Comparison of ENCODE assay signal across 19 cellular contexts in genomic region chr15:72991026-72991425, GRCh38.
A peak's percentile ranks its signal among the peaks of the same experiment; 100 is the strongest.
DNase-seq lines count a peak whose midpoint lies in the region; ATAC-seq, FAIRE-seq and TF ChIP-seq lines count a peak whose summit lies in the region.
"Had no signal": no experiment of that assay in that cellular context is flagged by ENCODE, and none has a peak within 500 bp of the region (broad histone marks: within the 10 kb centered on the region; RNA-seq: fewer than 3 reads in every experiment).

No MANE protein-coding gene starts in this region.

- H3K36me3 Mint-ChIP-seq in astrocyte (ENCODE audit: low read depth, unreplicated experiment) (no peaks in the 10 kb centered on the region), Caco-2 (ENCODE audit: insufficient read depth, unreplicated experiment) (no peaks in the 10 kb centered on the region)
- H3K36me3 Mint-ChIP-seq in activated CD8-positive, alpha-beta T cell treated with anti-CD3 and anti-CD28 coated beads for 36 hours (ENCODE audit: low read depth), result no peaks in the 10 kb centered on the region

- H3K4me3 ChIP-seq in ACC112 (ENCODE audit: low read depth, low read length), result no peak overlapping the region
- H3K4me3 ChIP-seq in astrocyte (ENCODE audit: insufficient read depth, low read depth, low read length), result no peak overlapping the region
- no peak overlapping the region for H3K4me3 ChIP-seq in fibroblast of villous mesenchyme (ENCODE audit: low read depth, low read length)
- H3K4me3 ChIP-seq in Caco-2 (ENCODE audit: low read depth, low read length), result no peak overlapping the region
- H3K4me3 ChIP-seq in BE2C (ENCODE audit: low read depth, low read length), result no peak overlapping the region

- no peak for FAIRE-seq in astrocyte (lab: Jason Lieb, UNC)
- FAIRE-seq: H1 had no signal

- H4K20me1 ChIP-seq in astrocyte (ENCODE audit: insufficient read depth, low read length), result no peaks in the 10 kb centered on the region

- H3K36me3 ChIP-seq in ACC112 (ENCODE audit: insufficient read depth, low read length) (no peaks in the 10 kb centered on the region), astrocyte (ENCODE audit: insufficient read depth, low read length) (no peaks in the 10 kb centered on the region), Caco-2 (ENCODE audit: control insufficient read depth, insufficient read depth, low read length) (no peaks in the 10 kb centered on the region), BE2C (no peaks in the 10 kb centered on the region)

- H2AFZ ChIP-seq in ACC112 (ENCODE audit: low read length, unreplicated experiment) (peak overlapping the region; percentile 18), astrocyte (ENCODE audit: low read depth, low read length) (no peak overlapping the region)

- POLR2A ChIA-PET in Caco-2 (lab: Charles Lee), result no interaction called here
- POLR2A ChIA-PET in activated CD8-positive, alpha-beta T cell treated with anti-CD3 and anti-CD28 coated beads for 36 hours (lab: Charles Lee), result no interaction called here

- no TSS peak for BruUV-seq in Caco-2 (replicated peaks; lab: Mats Ljungman, UMichigan)

- no peaks in the 10 kb centered on the region for H3K9me3 ChIP-seq in astrocyte (ENCODE audit: insufficient read depth, low read depth, low read length)
- no peaks in the 10 kb centered on the region for H3K9me3 ChIP-seq in Caco-2
- H3K9me3 ChIP-seq in BE2C, result no peaks in the 10 kb centered on the region

- DNase-seq in HCEC 1CT (peak; percentile 76), astrocyte (ENCODE audit: low read depth) (peak; percentile 35), fibroblast of villous mesenchyme (ENCODE audit: low read depth) (peak; percentile 54), Caco-2 (no peak), BE2C (no peak), retina (no peak)
- DNase-seq in activated CD8-positive, alpha-beta T cell treated with anti-CD3 and anti-CD28 coated beads for 36 hours, result no peak
- DNase-seq: ACHN; Calu3; CD4-positive, alpha-beta T cell; DMS53; MV-4-11; NCI-H1417; NCI-H187 treated with DMSO at 0.1 percent for 48 hours; NCI-H69; SIG-M5 had no signal

- peaks cover 17% of the 10 kb centered on the region for H3K4me1 Mint-ChIP-seq in astrocyte (ENCODE audit: low read depth, unreplicated experiment)
- no peaks in the 10 kb centered on the region for H3K4me1 Mint-ChIP-seq in Caco-2 (ENCODE audit: low read depth, unreplicated experiment)
- H3K4me1 Mint-ChIP-seq in activated CD8-positive, alpha-beta T cell treated with anti-CD3 and anti-CD28 coated beads for 36 hours (ENCODE audit: low read depth), result no peaks in the 10 kb centered on the region
- H3K4me1 Mint-ChIP-seq: B cell had no signal

- no peaks in the 10 kb centered on the region for H3K9me3 Mint-ChIP-seq in astrocyte (ENCODE audit: unreplicated experiment)
- H3K9me3 Mint-ChIP-seq in Caco-2 (ENCODE audit: unreplicated experiment), result no peaks in the 10 kb centered on the region
- no peaks in the 10 kb centered on the region for H3K9me3 Mint-ChIP-seq in activated CD8-positive, alpha-beta T cell treated with anti-CD3 and anti-CD28 coated beads for 36 hours
- H3K9me3 Mint-ChIP-seq: CD4-positive, alpha-beta T cell had no signal

- peaks cover 4% of the 10 kb centered on the region for H3K27me3 Mint-ChIP-seq in astrocyte (ENCODE audit: low read depth, unreplicated experiment)
- peaks cover 10% of the 10 kb centered on the region for H3K27me3 Mint-ChIP-seq in Caco-2 (ENCODE audit: insufficient read depth, unreplicated experiment)
- peaks cover 6% of the 10 kb centered on the region for H3K27me3 Mint-ChIP-seq in activated CD8-positive, alpha-beta T cell treated with anti-CD3 and anti-CD28 coated beads for 36 hours

- H3K4me1 ChIP-seq in ACC112 (ENCODE audit: control insufficient read depth, insufficient read depth, low read length, unreplicated experiment), result peaks cover 26% of the 10 kb centered on the region
- H3K4me1 ChIP-seq in astrocyte (ENCODE audit: insufficient read depth, low read length), result no peaks in the 10 kb centered on the region
- no peaks in the 10 kb centered on the region for H3K4me1 ChIP-seq in Caco-2
- no peaks in the 10 kb centered on the region for H3K4me1 ChIP-seq in BE2C

- no peak overlapping the region for H3K9ac ChIP-seq in astrocyte (ENCODE audit: low read length)

- H3K27me3 ChIP-seq in ACC112 (ENCODE audit: insufficient read depth, low read length) (no peaks in the 10 kb centered on the region), astrocyte (ENCODE audit: insufficient read depth, low read length) (no peaks in the 10 kb centered on the region), Caco-2 (replicated peaks; ENCODE audit: control insufficient read depth, insufficient read depth, low read length) (no peaks in the 10 kb centered on the region; the same call in 1 of the 2 replicates), BE2C (peaks cover 18% of the 10 kb centered on the region)

- peak overlapping the region; percentile 72 for H3K4me2 ChIP-seq in astrocyte (ENCODE audit: low read length)

- H3K4me3 Mint-ChIP-seq in astrocyte (ENCODE audit: unreplicated experiment) (no peak overlapping the region), Caco-2 (ENCODE audit: unreplicated experiment) (no peak overlapping the region)
- H3K4me3 Mint-ChIP-seq in activated CD8-positive, alpha-beta T cell treated with anti-CD3 and anti-CD28 coated beads for 36 hours, result no peak overlapping the region
- H3K4me3 Mint-ChIP-seq: B cell; CD4-positive, alpha-beta T cell had no signal

- no peak for TF ChIP-seq CTCF in astrocyte (IDR thresholded peaks at IDR 0.05; ENCODE audit: insufficient read depth, low read depth, low read length)
- no peak for TF ChIP-seq CTCF in fibroblast of villous mesenchyme (IDR thresholded peaks at IDR 0.05; ENCODE audit: insufficient read depth, low read depth, low read length)
- no peak for TF ChIP-seq CTCF in Caco-2 (IDR thresholded peaks at IDR 0.05; ENCODE audit: insufficient read depth in 1 of 2, low read depth in 1 of 2, low read length in 1 of 2, severe bottlenecking in 1 of 2, unreplicated experiment in 1 of 2)
- no peak for TF ChIP-seq CTCF in activated CD8-positive, alpha-beta T cell treated with anti-CD3 and anti-CD28 coated beads for 36 hours (IDR thresholded peaks at IDR 0.05)
- TF ChIP-seq CTCF in BE2C (IDR thresholded peaks at IDR 0.05; ENCODE audit: low read depth, low read length), result no peak

- CTCF ChIA-PET in Caco-2 (lab: Charles Lee), result no interaction called here
- CTCF ChIA-PET in activated CD8-positive, alpha-beta T cell treated with anti-CD3 and anti-CD28 coated beads for 36 hours (lab: Charles Lee), result interaction anchor here (1.0 kb wide), 1 partner anchor 15 kb away, joined by 3 read pairs; no protein-coding TSS in a partner anchor

- intact Hi-C loops in Caco-2 (cut with micrococcal nuclease; ENCODE audit: unreplicated experiment), result no loop called here
- intact Hi-C loops in activated CD8-positive, alpha-beta T cell treated with anti-CD3 and anti-CD28 coated beads for 36 hours (cut with micrococcal nuclease), result no loop called here

- H3K27ac ChIP-seq in ACC112 (ENCODE audit: low read depth, low read length) (peak overlapping the region; percentile 63), astrocyte (ENCODE audit: low read depth, low read length) (peak overlapping the region; percentile 37)

- H3K79me2 ChIP-seq in ACC112 (ENCODE audit: control insufficient read depth, insufficient read depth, low read length, unreplicated experiment) (no peaks in the 10 kb centered on the region), astrocyte (ENCODE audit: insufficient read depth, low read length) (no peaks in the 10 kb centered on the region)

- ATAC-seq in activated CD8-positive, alpha-beta T cell treated with anti-CD3 and anti-CD28 coated beads for 36 hours, result no peak

- no peak overlapping the region for H3K27ac Mint-ChIP-seq in astrocyte (ENCODE audit: unreplicated experiment)
- H3K27ac Mint-ChIP-seq in Caco-2 (ENCODE audit: unreplicated experiment), result no peak overlapping the region
- H3K27ac Mint-ChIP-seq in activated CD8-positive, alpha-beta T cell treated with anti-CD3 and anti-CD28 coated beads for 36 hours, result no peak overlapping the region
- H3K27ac Mint-ChIP-seq: B cell; CD4-positive, alpha-beta T cell had no signal

Comparison
In these comparisons a context has a peak if more than half of its experiments do, and no peak if none do; other contexts are left out.
1. DNase-seq: peak in HCEC 1CT (single experiment), astrocyte (single experiment) and fibroblast of villous mesenchyme (single experiment); none in Caco-2 (0 of 2), activated CD8-positive, alpha-beta T cell treated with anti-CD3 and anti-CD28 coated beads for 36 hours (single experiment), BE2C (single experiment) and retina (single experiment).